15 cellular contexts compared by ENCODE assay signal in genomic region chr4:26385690-26386089, GRCh38.
DNase-seq lines count a peak whose midpoint lies in the region; ATAC-seq, FAIRE-seq and TF ChIP-seq lines count a peak whose summit lies in the region.
"Had no signal": no experiment of that assay in that cellular context is flagged by ENCODE, and none has a peak within 500 bp of the region (broad histone marks: within the 10 kb centered on the region; RNA-seq: fewer than 3 reads in every experiment).

No MANE protein-coding gene starts in this region.

- no peaks in the 10 kb centered on the region for H3K4me1 ChIP-seq in HepG2 (ENCODE audit: insufficient read depth, low read length)
- H3K4me1 ChIP-seq in right lobe of liver, result no peaks in the 10 kb centered on the region
- no peaks in the 10 kb centered on the region for H3K4me1 ChIP-seq in small intestine (ENCODE audit: control insufficient read depth in 2 of 2, insufficient read depth in 1 of 2, low read depth in 1 of 2, low read length in 1 of 2)

- POLR2A ChIA-PET in HepG2 (lab: Yijun Ruan, JAX), result no interaction called here

- peaks cover 14% of the 10 kb centered on the region for H4K20me1 ChIP-seq in HepG2 (ENCODE audit: insufficient read depth, low read length)

- in situ Hi-C loops in HepG2 (cut with HindIII; ENCODE audit: extremely low pct_ligation_motif_present, low pct_unique_long_range_greater_than_20kb) (no loop called here), brain microvascular endothelial cell (cut with HindIII; ENCODE audit: low pct_ligation_motif_present, low sequenced_read_pairs) (no loop called here)

- H3K36me3 ChIP-seq in HepG2 (replicated peaks in 1 of 2; ENCODE audit: control insufficient read depth in 1 of 2, insufficient read depth in 2 of 2, low read length in 2 of 2) (peaks cover 2 to 12% of the 10 kb centered on the region in 2 experiments; a peak in 4 of 5 replicates), right lobe of liver (peaks cover 0 to 8% (median 2%) of the 10 kb centered on the region in 4 donors), brain microvascular endothelial cell (replicated peaks) (no peaks in the 10 kb centered on the region), small intestine (ENCODE audit: control insufficient read depth in 2 of 2, insufficient read depth in 2 of 2, low read length in 2 of 2) (no peaks in the 10 kb centered on the region)

- FAIRE-seq in HepG2 (lab: Jason Lieb, UNC), result no peak
- peak; percentile 23 for FAIRE-seq in RCC 7860 (lab: Jason Lieb, UNC)
- no peak for FAIRE-seq in small intestine (lab: Jason Lieb, UNC)

- no peak for TF ChIP-seq RAD21 in HepG2 (CRISPR knock-in tag; IDR thresholded peaks at IDR 0.05)

- 89% methylated on average over 3 of the region's 3 CpGs for WGBS in HepG2 (ENCODE audit: low lambda C conversion rate)
- 85% methylated on average over 3 of the region's 3 CpGs for WGBS in right lobe of liver (ENCODE audit: insufficient coverage, low coverage, low lambda C conversion rate, missing lambda C conversion rate)
- 85 to 92% (median 88%) methylated on average over 3 of the region's 3 CpGs for WGBS in small intestine, 3 donors

- CTCF ChIA-PET in HepG2 (lab: Yijun Ruan, JAX; ENCODE audit: low intra/inter-chr PET ratio, low total read pairs), result no interaction called here

- H3K9me3 ChIP-seq in HepG2 (ENCODE audit: low read length), result no peaks in the 10 kb centered on the region
- no peaks in the 10 kb centered on the region for H3K9me3 ChIP-seq in right lobe of liver
- no peaks in the 10 kb centered on the region for H3K9me3 ChIP-seq in small intestine (ENCODE audit: control insufficient read depth, low read depth)

- H2AFZ ChIP-seq in HepG2 (ENCODE audit: low read length), result no peak overlapping the region

- TF ChIP-seq EP300 in HepG2 (IDR thresholded peaks at IDR 0.05; ENCODE audit: low read depth in 2 of 2, low read length in 2 of 2) (no peak), HepG2 (CRISPR knock-in tag; IDR thresholded peaks at IDR 0.05; ENCODE audit: borderline replicate concordance) (no peak)

- intact Hi-C loops in HepG2 (cut with micrococcal nuclease; ENCODE audit: unreplicated experiment), result no loop called here
- intact Hi-C loops in right lobe of liver (cut with DNase I), result no loop called here

- DNase-seq in HepG2 (ENCODE audit: low spot score) (no peak), right lobe of liver (no peak), RCC 7860 (ENCODE audit: low spot score) (no peak), brain microvascular endothelial cell (peak; percentile 11), small intestine (peak; percentile 17), dermis blood vessel endothelial cell (no peak), medulla oblongata (ENCODE audit: extremely low spot score) (no peak)
- DNase-seq: ACHN; Calu3; CD4-positive, alpha-beta T cell; DMS 273 treated with DMSO at 0.1 percent for 48 hours; GOT3; H9 had no signal

- H3K4me2 ChIP-seq in HepG2 (ENCODE audit: low read depth, low read length), result no peak overlapping the region

- H3K79me2 ChIP-seq in HepG2 (ENCODE audit: insufficient read depth, low read length), result peaks cover 33% of the 10 kb centered on the region

- no TSS peak for BruUV-seq in HepG2 (replicated peaks; lab: Mats Ljungman, UMichigan)

- no peak for TF ChIP-seq POLR2A in HepG2 (IDR thresholded peaks at IDR 0.05; ENCODE audit: insufficient read depth in 1 of 2, low read depth in 2 of 2, low read length in 2 of 2)
- no peak for TF ChIP-seq POLR2A in right lobe of liver (IDR thresholded peaks at IDR 0.05)

- H3K9ac ChIP-seq in HepG2 (ENCODE audit: insufficient read depth, low read depth, low read length), result no peak overlapping the region
- H3K9ac ChIP-seq: BLaER1 treated with 17β-estradiol and CSF1 and Interleukin-3, amounts not matched to agents 10 nM and 100 nM had no signal

- H3K27ac ChIP-seq in HepG2 (ENCODE audit: extremely low read length, insufficient read depth, low read length) (no peak overlapping the region), right lobe of liver (no peak overlapping the region), brain microvascular endothelial cell (no peak overlapping the region), small intestine (ENCODE audit: low read depth in 1 of 2, low read length in 1 of 2) (no peak overlapping the region)
- H3K27ac ChIP-seq: BLaER1 treated with 17β-estradiol and CSF1 and Interleukin-3, amounts not matched to agents 10 nM and 100 nM had no signal

- ATAC-seq in HepG2, result no peak; the same call in 2 of the 3 replicates
- ATAC-seq in right lobe of liver, result no peak
- ATAC-seq in GM19467 (IDR thresholded peaks at IDR 0.05; ENCODE audit: unreplicated experiment), result no peak

- H3K4me3 ChIP-seq in HepG2 (replicated peaks in 1 of 3; ENCODE audit: insufficient read depth in 1 of 3, low read depth in 2 of 3, low read length in 3 of 3) (no peak overlapping the region), right lobe of liver (no peak overlapping the region), brain microvascular endothelial cell (ENCODE audit: low read depth, low read length) (no peak overlapping the region), small intestine (ENCODE audit: low read depth in 1 of 2, low read length in 2 of 2) (no peak overlapping the region)
- H3K4me3 ChIP-seq: BLaER1 treated with 17β-estradiol and CSF1 and Interleukin-3, amounts not matched to agents 10 nM and 100 nM had no signal

- TF ChIP-seq CTCF in HepG2 (CRISPR knock-in tag; IDR thresholded peaks at IDR 0.05) (no peak), right lobe of liver (IDR thresholded peaks at IDR 0.05) (no peak), brain microvascular endothelial cell (IDR thresholded peaks at IDR 0.05; ENCODE audit: low read depth, low read length, missing control alignments) (no peak)

- H3K27me3 ChIP-seq in HepG2 (ENCODE audit: control insufficient read depth in 1 of 2, insufficient read depth in 2 of 2, low read length in 2 of 2), result no peaks in the 10 kb centered on the region
- H3K27me3 ChIP-seq in right lobe of liver, result no peaks in the 10 kb centered on the region
- H3K27me3 ChIP-seq in brain microvascular endothelial cell (replicated peaks), result no peaks in the 10 kb centered on the region
- H3K27me3 ChIP-seq in small intestine (ENCODE audit: control insufficient read depth in 2 of 2, insufficient read depth in 2 of 2, low read length in 2 of 2), result no peaks in the 10 kb centered on the region
- H3K27me3 ChIP-seq: BLaER1 treated with 17β-estradiol and CSF1 and Interleukin-3, amounts not matched to agents 10 nM and 100 nM had no signal

TF ChIP-seq in HepG2, 621 proteins besides CTCF, POLR2A, EP300 and RAD21:
- TF ChIP-seq RXRB (CRISPR knock-in tag; IDR thresholded peaks at IDR 0.05; ENCODE audit: borderline replicate concordance) (no peak), FOSL2 (CRISPR knock-in tag; IDR thresholded peaks at IDR 0.05) (peak; percentile 34; the same call in 1 of the 2 replicates)

Comparison
In these comparisons a context has a peak if more than half of its experiments do, and no peak if none do; other contexts are left out.
1. DNase-seq: peak in brain microvascular endothelial cell (single experiment) and small intestine (single experiment); none in HepG2 (single experiment), right lobe of liver (0 of 3), RCC 7860 (single experiment), dermis blood vessel endothelial cell (single experiment) and medulla oblongata (single experiment).